In genomic region chr7:102453319-102453718, GRCh38 we compare ENCODE assay signal across 11 cellular contexts.
"Had no signal": no experiment of that assay in that cellular context is flagged by ENCODE, and none has a peak within 500 bp of the region (broad histone marks: within the 10 kb centered on the region; RNA-seq: fewer than 3 reads in every experiment).

No MANE protein-coding gene starts in this region.

- H3K27me3 ChIP-seq: cardiac muscle cell, tibial artery, vagina had no signal

- H3K4me1 ChIP-seq: tibial artery, vagina had no signal

- H3K4me3 ChIP-seq: cardiac muscle cell, tibial artery, vagina had no signal

- H3K27ac ChIP-seq: cardiac muscle cell, tibial artery, vagina had no signal

- ATAC-seq: effector memory CD8-positive, alpha-beta T cell; natural killer cell treated with Interleukin-12 subunit alpha and Interleukin-12 subunit beta and Interleukin-15 and Interleukin-18, amount 100 ng/mL, for 72 hours; T-helper 17 cell had no signal

- DNase-seq: activated CD4-positive, alpha-beta T cell treated with anti-CD3 and anti-CD28 coated beads, Interleukin-2, amount 10 ng/mL, durations not matched to agents 7 days and 5 days; activated CD4-positive, CD25-positive, alpha-beta regulatory T cell; activated naive CD4-positive, alpha-beta T cell treated with anti-CD3 and anti-CD28 coated beads, Interleukin-2, amount 10 ng/mL, durations not matched to agents 7 days and 5 days; activated T-cell treated with anti-CD3 and anti-CD28 coated beads for 4 hours; effector memory CD8-positive, alpha-beta T cell; immature natural killer cell; T-helper 17 cell; tibial artery had no signal

- H3K9me3 ChIP-seq: tibial artery, vagina had no signal
